1 cellular context compared by ENCODE assay signal in genomic region chr6:83511901-83512681, GRCh38.
TF ChIP-seq lines count a peak whose summit lies in the region.

TSS of gene PRSS35 (plus strand) at chr6:83512534. CDS start at chr6:83523442, 10,908 bp downstream.

TF ChIP-seq in H1, 55 proteins besides CTCF, POLR2A, EP300 and RAD21:
- TF ChIP-seq RBBP5 (IDR thresholded peaks at IDR 0.05; ENCODE audit: borderline replicate concordance, low read depth, low read length): 0 out of 2 replicates have a peak, but pooled peaks have one; percentile 40
- peak; percentile 55; the same call in 1 of the 2 replicates for TF ChIP-seq TAF1 (IDR thresholded peaks at IDR 0.05; ENCODE audit: low read depth, low read length)
- peak; percentile 45 for TF ChIP-seq MAX (IDR thresholded peaks at IDR 0.05)
- TF ChIP-seq POU5F1 (IDR thresholded peaks at IDR 0.05; ENCODE audit: low read depth, low read length): no peak
- TF ChIP-seq KDM1A (IDR thresholded peaks at IDR 0.05; ENCODE audit: borderline replicate concordance, low read length): 0 out of 2 replicates have a peak, but pooled peaks have one; percentile 19
- peak; percentile 25; the same call in 1 of the 2 replicates for TF ChIP-seq KDM5A (IDR thresholded peaks at IDR 0.05; ENCODE audit: low read length)
- TF ChIP-seq ZNF274 (IDR thresholded peaks at IDR 0.05; ENCODE audit: borderline replicate concordance, extremely low read depth, low read length): no peak
- TF ChIP-seq ASH2L (IDR thresholded peaks at IDR 0.05; ENCODE audit: low read length): peak; percentile 90
- 0 out of 2 replicates have a peak, but pooled peaks have one; percentile 16 for TF ChIP-seq RFX5 (IDR thresholded peaks at IDR 0.05; ENCODE audit: borderline replicate concordance, low read depth, low read length)
- no peak for TF ChIP-seq FOSL1 (IDR thresholded peaks at IDR 0.05; ENCODE audit: insufficient read depth, low read depth, low read length)
- TF ChIP-seq CBX8 (IDR thresholded peaks at IDR 0.05; ENCODE audit: borderline replicate concordance, low read depth, low read length): no peak
- TF ChIP-seq SAP30 (IDR thresholded peaks at IDR 0.05; ENCODE audit: insufficient read depth, insufficient replicate concordance, low read length): no peak
- TF ChIP-seq PHF8 (conservative IDR thresholded peaks at IDR 0.05; ENCODE audit: low read depth, low read length): 0 out of 2 replicates have a peak, but pooled peaks have one; percentile 25
- TF ChIP-seq TBP (IDR thresholded peaks at IDR 0.05; ENCODE audit: low read depth, low read length): peak; percentile 22
- peak; percentile 72; the same call in 1 of the 2 replicates for TF ChIP-seq CREB1 (IDR thresholded peaks at IDR 0.05)
- no peak for TF ChIP-seq CEBPB (IDR thresholded peaks at IDR 0.05; ENCODE audit: low read depth, low read length)
- peak in 1 of 2 experiments; percentile 83; a peak in 2 of 4 replicates for TF ChIP-seq SIN3A (conservative IDR thresholded peaks at IDR 0.05 in 1 of 2, IDR thresholded peaks at IDR 0.05 in 1 of 2; ENCODE audit: low read depth in 1 of 2, low read length in 2 of 2)
- peak; percentile 65 for TF ChIP-seq KDM4A (IDR thresholded peaks at IDR 0.05; ENCODE audit: low read depth, low read length, severe bottlenecking)
- TF ChIP-seq GTF2F1 (IDR thresholded peaks at IDR 0.05; ENCODE audit: borderline replicate concordance, low read depth, low read length): no peak
- 0 out of 2 replicates have a peak, but pooled peaks have one; percentile 7 for TF ChIP-seq TCF12 (IDR thresholded peaks at IDR 0.05; ENCODE audit: low read depth, low read length)
- no peak for TF ChIP-seq RNF2 (IDR thresholded peaks at IDR 0.05; ENCODE audit: borderline replicate concordance, low read depth, low read length, missing control alignments, poor library complexity, severe bottlenecking)
- no peak for TF ChIP-seq USF2 (IDR thresholded peaks at IDR 0.05; ENCODE audit: low read length)
